In the genomic region with DNA sequence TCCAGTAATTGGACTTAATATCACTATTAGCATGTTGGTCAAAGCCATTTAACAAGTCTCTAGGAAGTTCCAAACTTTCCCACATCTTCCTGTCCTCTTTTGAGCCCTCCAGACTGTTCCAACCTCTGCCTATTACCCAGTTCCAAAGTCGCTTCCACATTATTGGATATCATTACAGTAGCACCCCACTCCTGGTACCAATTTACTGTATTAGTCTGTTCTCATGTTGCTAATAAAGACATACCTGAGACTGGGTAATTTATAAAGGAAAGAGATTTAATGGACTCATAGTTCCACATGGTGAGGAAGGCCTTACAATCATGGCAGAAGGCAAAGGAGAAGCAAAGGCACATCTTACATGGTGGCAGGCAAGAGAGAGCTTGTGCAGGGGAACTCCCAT, we compare ENCODE assay signal across 14 cellular contexts. TPM values are rescaled to one million over a fixed set of nuclear protein-coding genes. Genes with fewer than 3 reads are reported as not detected.
"Had no signal": no experiment of that assay in that cellular context is flagged by ENCODE, and none has a peak within 500 bp of the region (broad histone marks: within the 10 kb centered on the region; RNA-seq: fewer than 3 reads in every experiment).

No MANE protein-coding gene starts in this region.

RNA-seq across cellular contexts. Expression of gene PRDM13, which starts 31.7 kb away (rescaled TPM):
- total RNA-seq: stomach, subcutaneous adipose tissue, suprapubic skin, temporal lobe, thoracic aorta, thyroid gland, tibial nerve, transverse colon, upper lobe of left lung, upper lobe of right lung, ureter, urinary bladder, uterus, vagina had no signal
- polyA plus RNA-seq: stomach, urinary bladder had no signal
